Comparison of ENCODE assay signal across 8 cellular contexts in the genomic region with DNA sequence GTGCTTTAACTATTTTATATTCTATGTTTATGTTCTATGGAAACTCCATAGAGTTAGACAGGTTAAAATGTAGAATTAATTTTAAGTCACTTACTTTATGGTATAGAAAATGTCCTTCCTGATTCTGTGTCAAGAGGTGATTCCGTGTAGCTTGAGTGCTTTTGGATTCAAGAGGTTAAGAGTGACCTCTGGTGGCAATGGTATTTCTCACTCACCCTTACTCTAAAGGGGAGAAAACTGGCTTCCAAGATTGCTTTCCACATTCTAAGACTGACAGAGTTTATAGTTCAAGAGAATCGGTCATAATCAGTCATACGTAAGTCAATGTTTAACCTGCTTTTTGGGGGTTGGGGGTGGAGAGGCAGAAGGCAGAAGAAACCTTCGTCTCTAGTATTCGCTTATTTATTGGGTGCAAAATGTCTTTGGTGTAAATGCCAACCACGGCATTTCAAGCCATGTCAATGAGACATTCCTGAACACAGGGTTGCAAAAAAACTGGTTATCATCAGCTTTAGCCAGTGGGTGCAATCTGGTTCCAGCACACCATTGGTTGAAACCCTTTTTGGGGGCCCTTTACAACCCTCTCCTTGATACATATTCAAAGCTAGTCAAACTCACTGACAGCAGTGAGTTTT.
DNase-seq lines count a peak whose midpoint lies in the region; ATAC-seq, FAIRE-seq and TF ChIP-seq lines count a peak whose summit lies in the region.

No MANE protein-coding gene starts in this region.

- ATAC-seq in GM18502 (IDR thresholded peaks at IDR 0.05; ENCODE audit: poor library complexity, unreplicated experiment), result peak; percentile 83
- ATAC-seq in HG03103 (IDR thresholded peaks at IDR 0.05; ENCODE audit: low read depth, unreplicated experiment), result peak; percentile 81
- ATAC-seq in left lung, result peak; percentile 92

- H3K4me1 ChIP-seq in left lung, result no peaks in the 10 kb centered on the region

- no peaks in the 10 kb centered on the region for H3K27me3 ChIP-seq in bronchial epithelial cell (ENCODE audit: control insufficient read depth, insufficient read depth, low read length)
- H3K27me3 ChIP-seq in left lung, result no peaks in the 10 kb centered on the region

- intact Hi-C loops in left lung (cut with DNase I), result loop anchor here in 1 of 2 donors (5.0 kb wide), 1 partner anchor 301 kb away; no protein-coding TSS in a partner anchor

- DNase-seq in ACHN, result peak; percentile 40
- peak; percentile 3 to 61 for DNase-seq in NCI-H524 (lab: John Stamatoyannopoulos, UW)
- DNase-seq in bronchial epithelial cell (ENCODE audit: low read depth), result peak; percentile 72
- DNase-seq in left lung, result no peak
- no peak for DNase-seq in stimulated activated CD8-positive, alpha-beta memory T cell treated with anti-CD3 and anti-CD28 coated beads, Interleukin-4, amount 100 ng/mL, for 48 hours
- no peak for DNase-seq in NK-92 (lab: John Stamatoyannopoulos, UW; ENCODE audit: unreplicated experiment)

- H3K36me3 ChIP-seq in bronchial epithelial cell (ENCODE audit: control insufficient read depth, insufficient read depth, low read length) (no peaks in the 10 kb centered on the region), left lung (no peaks in the 10 kb centered on the region)

- no peaks in the 10 kb centered on the region for H3K9me3 ChIP-seq in left lung

- H3K27ac ChIP-seq in left lung, result no peak overlapping the region

- in situ Hi-C loops in ACHN (cut with HindIII; ENCODE audit: low pct_ligation_motif_present, low pct_unique_long_range_greater_than_20kb, low sequenced_read_pairs), result no loop called here

- no peak for FAIRE-seq in bronchial epithelial cell (lab: Jason Lieb, UNC)

- H3K4me3 ChIP-seq in bronchial epithelial cell (ENCODE audit: low read depth, low read length) (no peak overlapping the region), left lung (no peak overlapping the region)

- TF ChIP-seq CTCF in bronchial epithelial cell (IDR thresholded peaks at IDR 0.05; ENCODE audit: insufficient read depth, low read length, severe bottlenecking) (peak; percentile 58), left lung (IDR thresholded peaks at IDR 0.05) (peak; percentile 24 to 40)

Comparison
In these comparisons a context has a peak if more than half of its experiments do, and no peak if none do; other contexts are left out.
1. DNase-seq: peak in ACHN (single experiment), NCI-H524 (2 of 2) and bronchial epithelial cell (single experiment); none in left lung (0 of 2), stimulated activated CD8-positive, alpha-beta memory T cell treated with anti-CD3 and anti-CD28 coated beads, Interleukin-4, amount 100 ng/mL, for 48 hours (single experiment) and NK-92 (single experiment).
2. Peak in every context shown above with its lines, with median percentiles within 50 percentile points of each other: ATAC-seq.